Comparison of ENCODE assay signal across 8 cellular contexts in genomic region chr15:89088605-89089315, GRCh38. TPM values are rescaled to one million over a fixed set of nuclear protein-coding genes. Genes with fewer than 3 reads are reported as not detected.
DNase-seq lines count a peak whose midpoint lies in the region; ATAC-seq and TF ChIP-seq lines count a peak whose summit lies in the region.

No MANE protein-coding gene starts in this region.

- H3K36me3 ChIP-seq in muscle layer of duodenum (ENCODE audit: control insufficient read depth in 1 of 2, insufficient read depth in 2 of 2, low read length in 2 of 2), result no peaks in the 10 kb centered on the region

- peak; percentile 33 for DNase-seq in Calu3
- DNase-seq in endothelial cell (ENCODE audit: low spot score), result peak; percentile 13
- DNase-seq in DMS114 treated with DMSO at 0.1 percent for 48 hours (lab: John Stamatoyannopoulos, UW; ENCODE audit: unreplicated experiment), result no peak
- no peak for DNase-seq in GM13977 (ENCODE audit: low spot score)
- no peak for DNase-seq in ACHN

- H3K4me1 Mint-ChIP-seq in Calu3 (ENCODE audit: low read depth, unreplicated experiment), result peaks cover 53% of the 10 kb centered on the region
- peaks cover 17% of the 10 kb centered on the region for H3K4me1 Mint-ChIP-seq in endothelial cell (ENCODE audit: unreplicated experiment)

- in situ Hi-C loops in GM13977 (cut with MboI; ENCODE audit: low pct_unique_long_range_greater_than_20kb, low sequenced_read_pairs, unreplicated experiment), result no loop called here
- in situ Hi-C loops in ACHN (cut with HindIII; ENCODE audit: low pct_ligation_motif_present, low pct_unique_long_range_greater_than_20kb, low sequenced_read_pairs), result no loop called here

- H3K27ac ChIP-seq in muscle layer of duodenum (ENCODE audit: low read length), result peak overlapping the region; percentile 93

- intact Hi-C loops in Calu3 (cut with micrococcal nuclease; ENCODE audit: unreplicated experiment), result loop anchor here (1.0 to 2.0 kb wide), 4 partner anchors 18 to 78 kb away; no protein-coding TSS in a partner anchor

- H3K9me3 Mint-ChIP-seq in Calu3 (ENCODE audit: low read depth, unreplicated experiment) (no peaks in the 10 kb centered on the region), endothelial cell (ENCODE audit: unreplicated experiment) (no peaks in the 10 kb centered on the region)

- peaks cover 12% of the 10 kb centered on the region for H3K36me3 Mint-ChIP-seq in Calu3 (ENCODE audit: insufficient read depth, unreplicated experiment)
- peaks cover 4% of the 10 kb centered on the region for H3K36me3 Mint-ChIP-seq in endothelial cell (ENCODE audit: low read depth, unreplicated experiment)

- peak overlapping the region; percentile 85 to 86 for H3K4me3 ChIP-seq in muscle layer of duodenum (ENCODE audit: low read depth in 1 of 2, low read length in 2 of 2)

- H3K4me3 Mint-ChIP-seq in Calu3 (ENCODE audit: low read depth, unreplicated experiment) (no peak overlapping the region), endothelial cell (ENCODE audit: unreplicated experiment) (no peak overlapping the region)

- H3K9me3 ChIP-seq in muscle layer of duodenum (ENCODE audit: control insufficient read depth in 1 of 2, low read length in 2 of 2), result no peaks in the 10 kb centered on the region

- CTCF ChIA-PET in Calu3 (lab: Charles Lee), result interaction anchor here (0.6 to 5.2 kb wide), 27 partner anchors 8 to 944 kb away, joined by 3 to 38 read pairs (median 4); partner anchors contain the start of gene ISG20

- H3K4me1 ChIP-seq in muscle layer of duodenum (ENCODE audit: control insufficient read depth in 1 of 2, insufficient read depth in 2 of 2, low read length in 2 of 2), result peaks cover 19 to 34% of the 10 kb centered on the region in 2 donors

- no peaks in the 10 kb centered on the region for H3K27me3 ChIP-seq in muscle layer of duodenum (ENCODE audit: low read depth, low read length)

- TF ChIP-seq CTCF in Calu3 (IDR thresholded peaks at IDR 0.05; ENCODE audit: unreplicated experiment) (no peak), endothelial cell (IDR thresholded peaks at IDR 0.05; ENCODE audit: unreplicated experiment) (no peak), GM13977 (IDR thresholded peaks at IDR 0.05; ENCODE audit: extremely low read depth, insufficient read depth, missing control alignments) (no peak)

- ATAC-seq in GM21515 (IDR thresholded peaks at IDR 0.05; ENCODE audit: unreplicated experiment), result peak; percentile 7

- H3K27ac Mint-ChIP-seq in Calu3 (ENCODE audit: unreplicated experiment), result peak overlapping the region; percentile 84
- no peak overlapping the region for H3K27ac Mint-ChIP-seq in endothelial cell (ENCODE audit: unreplicated experiment)

- no peaks in the 10 kb centered on the region for H3K27me3 Mint-ChIP-seq in Calu3 (ENCODE audit: unreplicated experiment)
- H3K27me3 Mint-ChIP-seq in endothelial cell (ENCODE audit: unreplicated experiment), result no peaks in the 10 kb centered on the region

- no TSS peak for BruUV-seq in Calu3 (replicated peaks; lab: Mats Ljungman, UMichigan)

TF ChIP-seq in PFSK-1, 5 proteins besides CTCF, POLR2A, EP300 and RAD21:
- peak; percentile 86 to 89 for TF ChIP-seq REST (IDR thresholded peaks at IDR 0.05; ENCODE audit: insufficient read depth in 1 of 2, low read depth in 2 of 2, low read length in 2 of 2)
- no peak for TF ChIP-seq TAF1 (IDR thresholded peaks at IDR 0.05; ENCODE audit: borderline replicate concordance, insufficient read depth, low read length)
- no peak for TF ChIP-seq POLR2AphosphoS5 (IDR thresholded peaks at IDR 0.05; ENCODE audit: low read depth, low read length)

RNA-seq across cellular contexts. Expression of gene ABHD2, which starts 0.5 kb away (rescaled TPM):
- total RNA-seq in Calu3 (2022) (300 and 353 TPM in 2 replicates), endothelial cell (ENCODE audit: unreplicated experiment) (32.3 TPM)
- 15.6 TPM for polyA plus RNA-seq in PFSK-1 (2012; ENCODE audit: insufficient read length, low read depth)

Comparison
In these comparisons a context has a peak if more than half of its experiments do, and no peak if none do; other contexts are left out.
1. DNase-seq: peak in Calu3 (single experiment) and endothelial cell (single experiment); none in DMS114 treated with DMSO at 0.1 percent for 48 hours (single experiment), GM13977 (single experiment) and ACHN (single experiment).